8 cellular contexts compared by ENCODE assay signal in the genomic region with DNA sequence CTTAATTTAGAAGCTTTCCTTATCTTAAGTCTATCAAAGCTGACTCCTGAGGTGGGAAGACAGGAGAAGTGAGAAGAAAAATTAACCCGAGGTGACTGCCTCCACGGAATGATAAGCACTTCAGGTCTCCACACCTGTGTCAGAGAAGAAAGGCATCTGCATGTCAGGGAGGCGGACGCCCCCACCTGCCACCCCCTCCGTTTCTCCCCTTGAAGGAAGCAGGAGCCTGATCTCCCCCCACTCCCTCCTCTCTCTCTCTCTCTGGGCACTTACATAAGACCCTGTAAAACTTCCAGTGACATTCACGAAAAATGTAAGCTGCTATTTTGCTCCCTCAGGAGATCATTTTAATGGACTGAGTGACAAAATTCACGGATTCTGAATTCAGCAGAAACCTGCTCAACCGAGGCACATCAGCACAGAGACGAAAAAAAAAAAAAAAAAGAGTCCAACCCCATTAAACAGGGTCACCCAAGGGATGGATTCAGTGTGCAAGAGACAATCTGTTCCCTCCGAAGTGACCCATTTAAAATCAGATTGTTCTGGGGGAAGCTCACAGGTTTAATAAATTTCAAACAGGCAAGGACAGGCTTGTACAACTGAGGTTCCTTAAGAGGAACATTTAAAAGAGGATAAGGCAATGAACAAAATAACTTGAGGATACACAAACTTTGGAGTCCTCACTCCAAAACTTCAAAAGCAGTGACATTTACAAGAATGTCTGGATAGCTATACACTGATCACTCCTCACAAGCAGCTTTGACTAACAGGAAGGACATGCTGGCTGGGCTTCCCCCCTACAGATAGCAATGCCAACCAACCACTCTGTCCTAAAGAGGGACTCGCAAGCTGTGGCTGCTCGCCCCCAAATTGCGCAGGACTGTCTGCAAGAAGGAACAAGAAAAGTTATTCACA. TPM values are rescaled to one million over a fixed set of nuclear protein-coding genes. Genes with fewer than 3 reads are reported as not detected.
DNase-seq lines count a peak whose midpoint lies in the region; ATAC-seq lines count a peak whose summit lies in the region.

No MANE protein-coding gene starts in this region.

- peaks cover 18% of the 10 kb centered on the region for H3K27me3 ChIP-seq in iPS-20b (ENCODE audit: insufficient read depth, low read length)

- H3K9me3 Mint-ChIP-seq in T-helper 2 cell treated with Interferon-gamma antibody and Interleukin-4, amounts not matched to agents 5 μg/mL and 100 μg/mL, for 36 hours, result no peaks in the 10 kb centered on the region
- no peaks in the 10 kb centered on the region for H3K9me3 Mint-ChIP-seq in activated naive CD8-positive, alpha-beta T cell treated with anti-CD3 and anti-CD28 coated beads, Interleukin-2, amount 10 ng/mL, durations not matched to agents 7 days and 5 days

- peaks cover 2% of the 10 kb centered on the region for H3K4me1 Mint-ChIP-seq in T-helper 2 cell treated with Interferon-gamma antibody and Interleukin-4, amounts not matched to agents 5 μg/mL and 100 μg/mL, for 36 hours (ENCODE audit: low read depth)
- peaks cover 15% of the 10 kb centered on the region for H3K4me1 Mint-ChIP-seq in activated naive CD8-positive, alpha-beta T cell treated with anti-CD3 and anti-CD28 coated beads, Interleukin-2, amount 10 ng/mL, durations not matched to agents 7 days and 5 days

- H3K27me3 Mint-ChIP-seq in T-helper 2 cell treated with Interferon-gamma antibody and Interleukin-4, amounts not matched to agents 5 μg/mL and 100 μg/mL, for 36 hours (ENCODE audit: low read depth), result peaks cover 51% of the 10 kb centered on the region
- peaks cover 44% of the 10 kb centered on the region for H3K27me3 Mint-ChIP-seq in activated naive CD8-positive, alpha-beta T cell treated with anti-CD3 and anti-CD28 coated beads, Interleukin-2, amount 10 ng/mL, durations not matched to agents 7 days and 5 days

- H3K36me3 ChIP-seq in iPS-20b (ENCODE audit: insufficient read depth, low read depth, low read length), result no peaks in the 10 kb centered on the region

- no peak for DNase-seq in T-helper 2 cell treated with Interferon-gamma antibody and Interleukin-4, amounts not matched to agents 5 μg/mL and 100 μg/mL, for 36 hours (ENCODE audit: low spot score)
- DNase-seq in T-helper 2 cell (no peak), NCI-H1436 treated with DMSO at 0.1 percent for 48 hours (lab: John Stamatoyannopoulos, UW) (no peak)
- no peak for DNase-seq in activated naive CD8-positive, alpha-beta T cell treated with anti-CD3 and anti-CD28 coated beads, Interleukin-2, amount 10 ng/mL, durations not matched to agents 7 days and 5 days
- DNase-seq in stimulated activated naive CD8-positive, alpha-beta T cell treated with anti-CD3 and anti-CD28 coated beads, Interleukin-15, Interleukin-2, amounts not matched to agents 100 U/mL and 50 U/mL, for 24 hours, result no peak

- H3K4me1 ChIP-seq in iPS-20b (ENCODE audit: insufficient read depth, low read length), result peaks cover 37% of the 10 kb centered on the region

- peak overlapping the region; percentile 73; the same call in 1 of the 2 replicates for H3K9ac ChIP-seq in iPS-20b (ENCODE audit: low read depth, low read length)

- POLR2A ChIA-PET in activated naive CD8-positive, alpha-beta T cell treated with anti-CD3 and anti-CD28 coated beads, Interleukin-2, amount 10 ng/mL, durations not matched to agents 7 days and 5 days (lab: Charles Lee), result no interaction called here

- no peaks in the 10 kb centered on the region for H3K9me3 ChIP-seq in iPS-20b (ENCODE audit: insufficient read depth, low read depth, low read length)

- no peaks in the 10 kb centered on the region for H3K36me3 Mint-ChIP-seq in T-helper 2 cell treated with Interferon-gamma antibody and Interleukin-4, amounts not matched to agents 5 μg/mL and 100 μg/mL, for 36 hours (ENCODE audit: low read depth)
- no peaks in the 10 kb centered on the region for H3K36me3 Mint-ChIP-seq in activated naive CD8-positive, alpha-beta T cell treated with anti-CD3 and anti-CD28 coated beads, Interleukin-2, amount 10 ng/mL, durations not matched to agents 7 days and 5 days

- peak overlapping the region; percentile 55 for H3K4me3 Mint-ChIP-seq in T-helper 2 cell treated with Interferon-gamma antibody and Interleukin-4, amounts not matched to agents 5 μg/mL and 100 μg/mL, for 36 hours
- H3K4me3 Mint-ChIP-seq in activated naive CD8-positive, alpha-beta T cell treated with anti-CD3 and anti-CD28 coated beads, Interleukin-2, amount 10 ng/mL, durations not matched to agents 7 days and 5 days, result peak overlapping the region; percentile 56

- H3K4me3 ChIP-seq in iPS-20b (ENCODE audit: low read length), result peak overlapping the region; percentile 72

- no peak overlapping the region for H3K27ac ChIP-seq in iPS-20b (ENCODE audit: low read length)

- H3K27ac Mint-ChIP-seq in T-helper 2 cell treated with Interferon-gamma antibody and Interleukin-4, amounts not matched to agents 5 μg/mL and 100 μg/mL, for 36 hours, result no peak overlapping the region
- no peak overlapping the region for H3K27ac Mint-ChIP-seq in activated naive CD8-positive, alpha-beta T cell treated with anti-CD3 and anti-CD28 coated beads, Interleukin-2, amount 10 ng/mL, durations not matched to agents 7 days and 5 days

- ATAC-seq in activated naive CD8-positive, alpha-beta T cell treated with anti-CD3 and anti-CD28 coated beads, Interleukin-2, amount 10 ng/mL, durations not matched to agents 7 days and 5 days (ENCODE audit: low read depth), result no peak
- ATAC-seq in stimulated activated naive CD8-positive, alpha-beta T cell treated with anti-CD3 and anti-CD28 coated beads, Interleukin-15, Interleukin-2, amounts not matched to agents 100 U/mL and 50 U/mL, for 24 hours, result peak; percentile 4
- ATAC-seq in GM19324 (IDR thresholded peaks at IDR 0.05; ENCODE audit: low FRiP score, unreplicated experiment), result no peak
- ATAC-seq in HG03159 (IDR thresholded peaks at IDR 0.05; ENCODE audit: unreplicated experiment), result no peak

RNA-seq across cellular contexts. Expression of a gene that starts 1.3 kb away (rescaled TPM):
- under 1 TPM; 0.68 to 0.75 TPM for total RNA-seq in activated naive CD8-positive, alpha-beta T cell treated with anti-CD3 and anti-CD28 coated beads, Interleukin-2, amount 10 ng/mL, durations not matched to agents 7 days and 5 days
